In the genomic region with DNA sequence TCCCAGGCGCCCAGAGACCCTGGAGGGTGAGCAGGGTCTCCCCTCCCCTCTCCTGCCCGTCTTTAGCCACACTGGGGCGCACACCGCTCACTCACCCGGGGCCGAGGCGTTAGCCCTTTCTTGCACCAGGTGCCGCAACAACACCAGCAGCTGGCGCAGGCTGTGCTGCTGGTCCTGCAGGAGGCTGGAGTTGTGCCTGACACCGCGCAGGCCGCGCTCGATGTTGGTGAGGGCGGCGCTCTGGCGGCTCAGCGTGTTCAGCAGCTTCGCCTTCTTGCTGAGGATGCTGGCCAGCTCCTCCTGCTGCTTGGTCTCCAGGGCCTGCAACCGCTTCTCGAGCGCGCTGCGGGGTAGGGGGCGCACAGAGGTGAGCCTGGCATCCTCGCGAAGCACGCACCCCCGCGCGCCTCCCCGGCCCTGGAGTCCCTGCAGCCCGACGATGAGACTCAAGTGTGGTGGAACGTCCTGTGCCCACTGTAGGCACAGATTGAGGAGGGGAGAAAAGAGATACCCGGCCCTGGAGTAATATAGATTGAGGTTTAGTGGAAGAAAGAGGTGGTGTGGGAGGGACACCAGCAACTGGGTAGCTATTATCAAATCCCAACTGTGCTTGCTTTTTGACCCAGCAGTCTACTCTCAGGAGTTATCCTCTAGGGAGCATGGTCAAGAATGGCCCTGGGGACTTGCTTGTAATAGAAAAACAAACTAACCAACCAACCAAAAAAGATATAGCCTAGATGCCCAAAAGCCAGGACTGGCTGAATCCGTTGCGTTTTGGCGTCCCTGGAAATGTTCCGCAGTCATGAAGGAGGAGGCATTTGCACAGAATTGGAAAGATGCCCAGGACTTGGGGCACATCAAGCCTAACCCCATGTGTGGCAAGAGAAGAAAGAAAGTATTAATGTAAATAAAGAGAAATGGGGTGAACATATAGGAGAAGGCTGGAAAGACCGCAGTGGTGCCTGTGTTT, we compare ENCODE assay signal across 9 cellular contexts. TPM values are rescaled to one million over a fixed set of nuclear protein-coding genes. Genes with fewer than 3 reads are reported as not detected.
DNase-seq lines count a peak whose midpoint lies in the region; ATAC-seq, FAIRE-seq and TF ChIP-seq lines count a peak whose summit lies in the region.
"Had no signal": no experiment of that assay in that cellular context is flagged by ENCODE, and none has a peak within 500 bp of the region (broad histone marks: within the 10 kb centered on the region; RNA-seq: fewer than 3 reads in every experiment).

No MANE protein-coding gene starts in this region.

- H4K20me1 ChIP-seq in keratinocyte (ENCODE audit: control insufficient read depth, extremely low read depth, insufficient read depth, low read length), result no peaks in the 10 kb centered on the region

- ATAC-seq in stimulated activated naive CD8-positive, alpha-beta T cell treated with anti-CD3 and anti-CD28 coated beads, Interleukin-15, Interleukin-2, amounts not matched to agents 100 U/mL and 50 U/mL, for 24 hours, result no peak
- ATAC-seq in stimulated activated naive CD8-positive, alpha-beta T cell treated with anti-CD3 and anti-CD28 coated beads, Interleukin-15, amount 100 ng/mL, for 72 hours, result no peak
- ATAC-seq in aorta (ENCODE audit: low FRiP score) (peak; percentile 65), HG02763 (IDR thresholded peaks at IDR 0.05; ENCODE audit: unreplicated experiment) (no peak)

- H2AFZ ChIP-seq in keratinocyte (ENCODE audit: control insufficient read depth, low read length), result no peak overlapping the region

- H3K9me3 ChIP-seq in keratinocyte (ENCODE audit: control insufficient read depth, low read depth, low read length) (no peaks in the 10 kb centered on the region), aorta (ENCODE audit: control insufficient read depth, low read length) (no peaks in the 10 kb centered on the region)

- H3K4me3 ChIP-seq in cardiac fibroblast (replicated peaks in 1 of 2; ENCODE audit: low read depth in 2 of 2, low read length in 2 of 2) (no peak overlapping the region), keratinocyte (ENCODE audit: control insufficient read depth in 2 of 3, extremely low read depth in 1 of 3, insufficient read depth in 2 of 3, low read depth in 1 of 3, low read length in 3 of 3) (no peak overlapping the region), aorta (ENCODE audit: low read length in 2 of 2) (no peak overlapping the region)

- dilution Hi-C loops in keratinocyte (cut with MboI; ENCODE audit: extremely low pct_ligation_motif_present, low sequenced_read_pairs), result no loop called here

- H3K36me3 ChIP-seq in keratinocyte (ENCODE audit: control insufficient read depth in 2 of 2, extremely low read depth in 1 of 2, insufficient read depth in 2 of 2, low read length in 2 of 2) (no peaks in the 10 kb centered on the region), aorta (ENCODE audit: control insufficient read depth in 1 of 2, insufficient read depth in 2 of 2, low read length in 1 of 2) (no peaks in the 10 kb centered on the region)

- peaks cover 40% of the 10 kb centered on the region for H3K4me1 Mint-ChIP-seq in stimulated activated naive CD8-positive, alpha-beta T cell treated with anti-CD3 and anti-CD28 coated beads, Interleukin-15, amount 100 ng/mL, for 72 hours

- H3K4me3 Mint-ChIP-seq in stimulated activated naive CD8-positive, alpha-beta T cell treated with anti-CD3 and anti-CD28 coated beads, Interleukin-15, amount 100 ng/mL, for 72 hours, result no peak overlapping the region

- H3K27ac ChIP-seq in keratinocyte (ENCODE audit: control insufficient read depth, insufficient read depth, low read length) (no peak overlapping the region), aorta (ENCODE audit: low read depth in 1 of 2, low read length in 2 of 2) (no peak overlapping the region)

- H3K9me1 ChIP-seq in keratinocyte (ENCODE audit: control insufficient read depth, extremely low read depth, insufficient read depth, low read length), result no peaks in the 10 kb centered on the region

- in situ Hi-C loops in GM13977 (cut with MboI; ENCODE audit: low pct_unique_long_range_greater_than_20kb, low sequenced_read_pairs, unreplicated experiment), result no loop called here

- H3K4me2 ChIP-seq in keratinocyte (ENCODE audit: control insufficient read depth, extremely low read depth, insufficient read depth, low read depth, low read length), result no peak overlapping the region

- TF ChIP-seq CTCF in cardiac fibroblast (IDR thresholded peaks at IDR 0.05; ENCODE audit: low read depth, low read length) (no peak), keratinocyte (optimal IDR thresholded peaks at IDR 0.05 in 1 of 3, IDR thresholded peaks at IDR 0.05 in 1 of 3, conservative IDR thresholded peaks at IDR 0.05 in 1 of 3; ENCODE audit: extremely low read depth in 1 of 3, insufficient read depth in 2 of 3, low read length in 3 of 3) (peak in 2 of 3 experiments; percentile 33 to 42), GM13977 (IDR thresholded peaks at IDR 0.05; ENCODE audit: extremely low read depth, insufficient read depth, missing control alignments) (no peak)

- DNase-seq in stimulated activated naive CD8-positive, alpha-beta T cell treated with anti-CD3 and anti-CD28 coated beads, Interleukin-15, Interleukin-2, amounts not matched to agents 100 U/mL and 50 U/mL, for 24 hours, result peak; percentile 9
- no peak for DNase-seq in stimulated activated naive CD8-positive, alpha-beta T cell treated with anti-CD3 and anti-CD28 coated beads, Interleukin-15, amount 100 ng/mL, for 72 hours
- DNase-seq in cardiac fibroblast (ENCODE audit: low read depth in 2 of 2), result peak; percentile 49 to 50
- no peak for DNase-seq in keratinocyte (ENCODE audit: low read depth, low spot score)
- peak in 1 of 2 donors; percentile 64 for DNase-seq in aorta
- DNase-seq in DMS114 treated with DMSO at 0.1 percent for 48 hours (lab: John Stamatoyannopoulos, UW; ENCODE audit: unreplicated experiment), result no peak
- DNase-seq in GM13977 (ENCODE audit: low spot score), result no peak
- DNase-seq: stimulated activated naive CD4-positive, alpha-beta T cell had no signal

- H3K9ac ChIP-seq in keratinocyte (ENCODE audit: control insufficient read depth, extremely low read depth, insufficient read depth, low read length), result no peak overlapping the region

- H3K27me3 ChIP-seq in keratinocyte (ENCODE audit: control insufficient read depth, extremely low read depth, insufficient read depth, low read length), result peaks cover 2% of the 10 kb centered on the region
- H3K27me3 ChIP-seq in aorta (ENCODE audit: control insufficient read depth in 1 of 2, insufficient read depth in 2 of 2, low read length in 1 of 2), result no peaks in the 10 kb centered on the region

- intact Hi-C loops in aorta (cut with DNase I), result no loop called here

- H3K4me1 ChIP-seq in keratinocyte (ENCODE audit: control insufficient read depth, extremely low read depth, insufficient read depth, low read length), result peaks cover 19% of the 10 kb centered on the region
- H3K4me1 ChIP-seq in aorta (ENCODE audit: control insufficient read depth in 1 of 2, insufficient read depth in 2 of 2, low read length in 2 of 2), result no peaks in the 10 kb centered on the region

- no peak overlapping the region for H3K27ac Mint-ChIP-seq in stimulated activated naive CD8-positive, alpha-beta T cell treated with anti-CD3 and anti-CD28 coated beads, Interleukin-15, amount 100 ng/mL, for 72 hours

- no peaks in the 10 kb centered on the region for H3K9me3 Mint-ChIP-seq in stimulated activated naive CD8-positive, alpha-beta T cell treated with anti-CD3 and anti-CD28 coated beads, Interleukin-15, amount 100 ng/mL, for 72 hours

- H3K27me3 Mint-ChIP-seq in stimulated activated naive CD8-positive, alpha-beta T cell treated with anti-CD3 and anti-CD28 coated beads, Interleukin-15, amount 100 ng/mL, for 72 hours, result peaks cover 29% of the 10 kb centered on the region

- 10% methylated on average over 39 to 41 of the region's 41 CpGs for WGBS in aorta, 2 donors

- no peak for FAIRE-seq in keratinocyte (lab: Jason Lieb, UNC)

- H3K79me2 ChIP-seq in keratinocyte (ENCODE audit: control insufficient read depth, insufficient read depth, low read length), result no peaks in the 10 kb centered on the region

RNA-seq across cellular contexts. Expression of gene ANGPT4, which starts 30.9 kb away (rescaled TPM):
- polyA plus RNA-seq in keratinocyte, result not detected in 3 replicates
- polyA plus RNA-seq in keratinocyte (2011; ENCODE audit: low read depth), result not detected
- polyA plus RNA-seq in keratinocyte (2011; cell fraction: cytosol; rRNA removed), result not detected in 2 replicates
- polyA plus RNA-seq in keratinocyte (2011; cell fraction: nucleus; rRNA removed), result not detected in 2 replicates
- 0.02 TPM in 1 of 2 replicates, not detected in the other for polyA plus RNA-seq in keratinocyte (2012; ENCODE audit: low replicate concordance)
- not detected in 3 replicates for polyA minus RNA-seq in keratinocyte
- not detected for polyA minus RNA-seq in keratinocyte (2011; cell fraction: cytosol; rRNA and poly(A)+ RNA removed)
- not detected in 2 replicates for polyA minus RNA-seq in keratinocyte (2011; cell fraction: nucleus; rRNA and poly(A)+ RNA removed)
- under 1 TPM; 0.19 to 0.33 TPM for total RNA-seq in aorta
- under 1 TPM in 1 of 2 donors, not detected in 1; 0.72 TPM for polyA plus RNA-seq in aorta

RNA-seq across cellular contexts. Expression of gene FAM110A, which starts 51.8 kb away (rescaled TPM):
- polyA plus RNA-seq in keratinocyte (12.3 to 15.5 TPM (median 13.2 TPM) in 3 replicates), aorta (1 to 10 TPM; 2.9 to 3.1 TPM)
- polyA plus RNA-seq in keratinocyte (2011; ENCODE audit: low read depth), result 14.3 TPM
- polyA plus RNA-seq in keratinocyte (2011; cell fraction: cytosol; rRNA removed), result 10.4 and 20.6 TPM in 2 replicates
- 29.0 and 34.2 TPM in 2 replicates for polyA plus RNA-seq in keratinocyte (2011; cell fraction: nucleus; rRNA removed)
- polyA plus RNA-seq in keratinocyte (2012; ENCODE audit: low replicate concordance), result 16.3 and 19.3 TPM in 2 replicates
- 6.5 to 16.2 TPM (median 7.3 TPM) in 3 replicates for polyA minus RNA-seq in keratinocyte
- 18.2 TPM for polyA minus RNA-seq in keratinocyte (2011; cell fraction: cytosol; rRNA and poly(A)+ RNA removed)
- 6.3 and 7.7 TPM in 2 replicates for polyA minus RNA-seq in keratinocyte (2011; cell fraction: nucleus; rRNA and poly(A)+ RNA removed)
- total RNA-seq in aorta, result 1 to 10 TPM; 3.6 to 7.0 TPM

Comparison
In these comparisons a context has a peak if more than half of its experiments do, and no peak if none do; other contexts are left out.
1. DNase-seq: peak in stimulated activated naive CD8-positive, alpha-beta T cell treated with anti-CD3 and anti-CD28 coated beads, Interleukin-15, Interleukin-2, amounts not matched to agents 100 U/mL and 50 U/mL, for 24 hours (single experiment) and cardiac fibroblast (2 of 2); none in stimulated activated naive CD8-positive, alpha-beta T cell treated with anti-CD3 and anti-CD28 coated beads, Interleukin-15, amount 100 ng/mL, for 72 hours (0 of 2), keratinocyte (single experiment), DMS114 treated with DMSO at 0.1 percent for 48 hours (single experiment) and GM13977 (single experiment).
2. CTCF ChIP-seq: peak in keratinocyte (2 of 3); none in cardiac fibroblast (single experiment) and GM13977 (single experiment).